Comparison of ENCODE assay signal across 28 cellular contexts in the genomic region with DNA sequence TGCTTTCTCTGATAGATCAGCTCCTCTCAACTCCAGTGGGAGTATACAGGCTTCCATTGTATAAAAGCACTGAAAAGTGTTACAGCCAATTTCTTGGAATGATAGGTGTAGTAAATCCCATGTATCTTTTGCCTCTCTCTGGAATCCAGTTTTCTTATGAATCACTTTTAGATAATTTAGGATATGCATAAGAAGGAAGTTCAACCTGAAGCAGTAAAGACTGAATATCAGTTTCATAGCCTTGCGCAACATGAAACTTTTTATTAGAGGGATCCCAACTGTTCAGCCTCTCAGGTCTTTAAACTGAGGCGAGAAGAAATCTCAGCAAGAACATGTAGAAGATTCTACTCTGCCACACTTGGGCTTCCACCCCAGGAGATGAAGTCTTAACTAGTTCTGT.
DNase-seq lines count a peak whose midpoint lies in the region; ATAC-seq, FAIRE-seq and TF ChIP-seq lines count a peak whose summit lies in the region.
"Had no signal": no experiment of that assay in that cellular context is flagged by ENCODE, and none has a peak within 500 bp of the region (broad histone marks: within the 10 kb centered on the region; RNA-seq: fewer than 3 reads in every experiment).

No MANE protein-coding gene starts in this region.

- TF ChIP-seq CTCF in IMR-90 (conservative IDR thresholded peaks at IDR 0.05; ENCODE audit: low read depth, low read length) (no peak), bronchial epithelial cell (IDR thresholded peaks at IDR 0.05; ENCODE audit: insufficient read depth, low read length, severe bottlenecking) (no peak), epithelial cell of esophagus (IDR thresholded peaks at IDR 0.05; ENCODE audit: insufficient read depth, low read depth, low read length, missing control alignments) (no peak)

- no peak overlapping the region for H3K4me2 ChIP-seq in IMR-90 (ENCODE audit: low read depth, low read length)
- H3K4me2 ChIP-seq: BLaER1 had no signal

- H3K27me3 ChIP-seq in IMR-90 (ENCODE audit: control insufficient read depth, insufficient read depth, low read length), result no peaks in the 10 kb centered on the region
- no peaks in the 10 kb centered on the region for H3K27me3 ChIP-seq in bronchial epithelial cell (ENCODE audit: control insufficient read depth, insufficient read depth, low read length)
- H3K27me3 ChIP-seq: BE2C, BLaER1 had no signal

- no peak for TF ChIP-seq POLR2A in IMR-90 (IDR thresholded peaks at IDR 0.05; ENCODE audit: low read depth, low read length)

- no peak for DNase-seq in IMR-90
- DNase-seq in NCI-H226, result peak; percentile 64
- DNase-seq in bronchial epithelial cell (ENCODE audit: low read depth), result peak; percentile 64
- peak; percentile 20 for DNase-seq in epithelial cell of esophagus (ENCODE audit: low read depth)
- DNase-seq in activated T-cell treated with anti-CD3 and anti-CD28 coated beads, Interleukin-2, amount 50 U/mL, for 1 hour, result no peak
- no peak for DNase-seq in dermis blood vessel endothelial cell
- DNase-seq in RKO (ENCODE audit: low spot score), result no peak
- DNase-seq: 8988T; ACHN; BE2C; C1 segment of cervical spinal cord; CD4-positive, alpha-beta memory T cell; CD4-positive, CD25-positive, alpha-beta regulatory T cell; CD8-positive, alpha-beta memory T cell; COR-L47; DMS 273 treated with DMSO at 0.1 percent for 48 hours; DMS153; DMS53; DMS79; DND-41; EL; GDM1 had no signal

- FAIRE-seq in bronchial epithelial cell (lab: Jason Lieb, UNC), result no peak
- FAIRE-seq: A204.1, GM12878, GM12892, GM18507 had no signal

- no peak overlapping the region for H4K5ac ChIP-seq in IMR-90 (ENCODE audit: low read depth, low read length)

- dilution Hi-C loops in IMR-90 (cut with HindIII; ENCODE audit: low sequenced_read_pairs, unreplicated experiment), result no loop called here

- H3K4me3 ChIP-seq in IMR-90 (ENCODE audit: insufficient read depth, low read depth, low read length) (no peak overlapping the region), bronchial epithelial cell (ENCODE audit: low read depth, low read length) (no peak overlapping the region), epithelial cell of esophagus (ENCODE audit: low read length) (no peak overlapping the region)
- H3K4me3 ChIP-seq: BLaER1, GM12878 had no signal

- no peak overlapping the region for H2AK9ac ChIP-seq in IMR-90 (replicated peaks; ENCODE audit: low read depth, low read length, poor library complexity)

- no peak overlapping the region for H2BK15ac ChIP-seq in IMR-90 (ENCODE audit: low read depth, low read length)

- H3K36me3 ChIP-seq in IMR-90 (ENCODE audit: control insufficient read depth, insufficient read depth, low read length) (no peaks in the 10 kb centered on the region), bronchial epithelial cell (ENCODE audit: control insufficient read depth, insufficient read depth, low read length) (no peaks in the 10 kb centered on the region)
- H3K36me3 ChIP-seq: BE2C, BLaER1 had no signal

- H3K4me1 ChIP-seq in IMR-90 (ENCODE audit: control insufficient read depth, insufficient read depth, low read length), result no peaks in the 10 kb centered on the region; the same call in 1 of the 2 replicates
- H3K4me1 ChIP-seq: BE2C, BLaER1 had no signal

- H3K27ac ChIP-seq in IMR-90 (ENCODE audit: insufficient read depth, low read length), result no peak overlapping the region
- H3K27ac ChIP-seq: BLaER1 had no signal

- no peak overlapping the region for H3K14ac ChIP-seq in IMR-90 (replicated peaks; ENCODE audit: low read depth, low read length)

- TF ChIP-seq RAD21 in IMR-90 (IDR thresholded peaks at IDR 0.05; ENCODE audit: low read length), result no peak

- H2AK5ac ChIP-seq in IMR-90 (ENCODE audit: low read depth, low read length), result no peak overlapping the region

- no peak overlapping the region for H2BK5ac ChIP-seq in IMR-90 (ENCODE audit: low read depth, low read length, poor library complexity, severe bottlenecking)

- no peaks in the 10 kb centered on the region for H3K9me3 ChIP-seq in IMR-90 (ENCODE audit: control insufficient read depth, insufficient read depth, low read length)
- H3K9me3 ChIP-seq: BE2C, BLaER1 had no signal

- intact Hi-C loops in IMR-90 (cut with micrococcal nuclease), result no loop called here

- H2BK20ac ChIP-seq in IMR-90 (ENCODE audit: low read depth, low read length), result no peak overlapping the region

- in situ Hi-C loops in IMR-90 (cut with MboI; ENCODE audit: low sequenced_read_pairs), result no loop called here

- no peak overlapping the region for H3K18ac ChIP-seq in IMR-90 (ENCODE audit: low read depth, low read length)

- no CpG with 5 or more reads among the region's 2 CpGs for WGBS in IMR-90 (ENCODE audit: extremely low coverage in 2 of 2, insufficient read length in 1 of 2), 2 experiments

- no TSS peak for BruUV-seq in IMR-90 (replicated peaks; lab: Mats Ljungman, UMichigan)

- ATAC-seq in IMR-90 (ENCODE audit: low read depth), result no peak
- no peak for ATAC-seq in GM18519 (IDR thresholded peaks at IDR 0.05; ENCODE audit: low FRiP score, unreplicated experiment)
- ATAC-seq: GM12878 had no signal

- no peaks in the 10 kb centered on the region for H3K9me1 ChIP-seq in IMR-90 (ENCODE audit: insufficient read depth, low read length)

- no peaks in the 10 kb centered on the region for H4K20me1 ChIP-seq in IMR-90 (ENCODE audit: insufficient read depth, low read length)
- H4K20me1 ChIP-seq: BLaER1 had no signal

- no peaks in the 10 kb centered on the region for H3K79me1 ChIP-seq in IMR-90 (ENCODE audit: low read depth in 1 of 2, low read length in 2 of 2)

- POLR2A ChIA-PET in IMR-90 (lab: Charles Lee; ENCODE audit: unreplicated experiment), result no interaction called here

- H2BK120ac ChIP-seq in IMR-90 (ENCODE audit: low read depth, low read length), result no peak overlapping the region

- H3K56ac ChIP-seq in IMR-90 (ENCODE audit: extremely low read depth, insufficient read depth, low read length), result no peak overlapping the region

- H2AFZ ChIP-seq in IMR-90 (replicated peaks; ENCODE audit: low read length, poor library complexity), result no peak overlapping the region

- no peak overlapping the region for H3K4ac ChIP-seq in IMR-90 (ENCODE audit: low read depth, low read length)

- H4K91ac ChIP-seq in IMR-90 (ENCODE audit: insufficient read depth, low read depth, low read length), result no peak overlapping the region

- CTCF ChIA-PET in IMR-90 (lab: Yijun Ruan, JAX), result no interaction called here

- H3K23ac ChIP-seq in IMR-90 (ENCODE audit: low read depth, low read length), result no peak overlapping the region

- H3K9ac ChIP-seq in IMR-90 (ENCODE audit: low read depth, low read length), result no peak overlapping the region
- H3K9ac ChIP-seq: BLaER1 had no signal

- no peak overlapping the region for H4K8ac ChIP-seq in IMR-90 (ENCODE audit: low read depth in 2 of 2, low read length in 2 of 2)

TF ChIP-seq in IMR-90, 13 proteins besides CTCF, POLR2A, EP300 and RAD21:
- TF ChIP-seq CEBPB (IDR thresholded peaks at IDR 0.05; ENCODE audit: low read depth, low read length) (peak; percentile 85), NFE2L2 (IDR thresholded peaks at IDR 0.05; ENCODE audit: low read depth, low read length) (no peak)

Comparison
In these comparisons a context has a peak if more than half of its experiments do, and no peak if none do; other contexts are left out.
1. DNase-seq: peak in NCI-H226 (single experiment), bronchial epithelial cell (single experiment) and epithelial cell of esophagus (single experiment); none in IMR-90 (single experiment), activated T-cell treated with anti-CD3 and anti-CD28 coated beads, Interleukin-2, amount 50 U/mL, for 1 hour (single experiment), dermis blood vessel endothelial cell (single experiment) and RKO (single experiment).